In genomic region chr12:69106482-69107118, GRCh38 we compare ENCODE assay signal across 2 cellular contexts.
TF ChIP-seq lines count a peak whose summit lies in the region.

No MANE protein-coding gene starts in this region.

TF ChIP-seq in liver, 16 proteins besides CTCF, POLR2A, EP300 and RAD21:
- TF ChIP-seq REST (IDR thresholded peaks at IDR 0.05) (no peak), RXRA (IDR thresholded peaks at IDR 0.05) (no peak), MAX (IDR thresholded peaks at IDR 0.05) (no peak), TAF1 (conservative IDR thresholded peaks at IDR 0.05) (no peak), NR2F2 (IDR thresholded peaks at IDR 0.05) (peak; percentile 92), SP1 (IDR thresholded peaks at IDR 0.05) (no peak)

TF ChIP-seq in HepG2, 621 proteins besides CTCF, POLR2A, EP300 and RAD21 (continued from another document):
- TF ChIP-seq ZNF646 (CRISPR knock-in tag; IDR thresholded peaks at IDR 0.05) = no peak
- TF ChIP-seq ETV5 (CRISPR knock-in tag; IDR thresholded peaks at IDR 0.05; ENCODE audit: borderline replicate concordance) = no peak
- no peak for TF ChIP-seq IRF1 (CRISPR knock-in tag; IDR thresholded peaks at IDR 0.05; ENCODE audit: low read depth)
- no peak for TF ChIP-seq ZNF274 (CRISPR knock-in tag; IDR thresholded peaks at IDR 0.05)
- no peak for TF ChIP-seq MTA1 (CRISPR knock-in tag; IDR thresholded peaks at IDR 0.05; ENCODE audit: borderline replicate concordance)
- TF ChIP-seq EZH2 (conservative IDR thresholded peaks at IDR 0.05; ENCODE audit: low read depth, low read length) = no peak
- no peak for TF ChIP-seq ZNF607 (CRISPR knock-in tag; IDR thresholded peaks at IDR 0.05; ENCODE audit: borderline replicate concordance)
TF ChIP-seq in HepG2: peak in this region for 0.
